ENCODE assay signal across 8 cellular contexts in genomic region chr1:183806086-183806485, GRCh38. TPM values are rescaled to one million over a fixed set of nuclear protein-coding genes. Genes with fewer than 3 reads are reported as not detected.
DNase-seq lines count a peak whose midpoint lies in the region; ATAC-seq, FAIRE-seq and TF ChIP-seq lines count a peak whose summit lies in the region.

No MANE protein-coding gene starts in this region.

- H3K79me2 ChIP-seq in GM12878 (ENCODE audit: control insufficient read depth, insufficient read depth, low read length), result peaks cover 63% of the 10 kb centered on the region

- H3K27ac ChIP-seq in GM12878 (ENCODE audit: control insufficient read depth, insufficient read depth) (peak overlapping the region; percentile 93), liver (ENCODE audit: low read depth in 1 of 2, low read length in 2 of 2) (peak overlapping the region; percentile 5 to 17), suprapubic skin (peak overlapping the region; percentile 52)

- no peak for ATAC-seq in GM12878
- ATAC-seq in GM19035 (IDR thresholded peaks at IDR 0.05; ENCODE audit: unreplicated experiment), result no peak

- intact Hi-C loops in GM12878 (cut with micrococcal nuclease; ENCODE audit: unreplicated experiment), result loop anchor here (2.0 to 5.0 kb wide), 5 partner anchors 74 to 151 kb away; no protein-coding TSS in a partner anchor

- 0% methylated on average over 3 of the region's 3 CpGs for WGBS in GM12878 (ENCODE audit: insufficient coverage, insufficient replicate concordance, low lambda C conversion rate, missing lambda C conversion rate)
- WGBS in liver, result 56% methylated on average over 3 of the region's 3 CpGs
- 0% methylated on average over 3 of the region's 3 CpGs for WGBS in suprapubic skin

- H3K4me1 ChIP-seq in GM12878 (ENCODE audit: control insufficient read depth, insufficient read depth, low read length), result peaks cover 18% of the 10 kb centered on the region; the same call in 1 of the 2 replicates
- peaks cover 2 to 13% (median 6%) of the 10 kb centered on the region in 4 donors for H3K4me1 ChIP-seq in liver (ENCODE audit: control insufficient read depth in 4 of 4, insufficient read depth in 4 of 4, low read length in 3 of 4)
- H3K4me1 ChIP-seq in suprapubic skin, result peaks cover 51% of the 10 kb centered on the region

- no peak for TF ChIP-seq CTCF in HFFc6 (IDR thresholded peaks at IDR 0.05)
- TF ChIP-seq CTCF in GM12878 (IDR thresholded peaks at IDR 0.05 in 2 of 3, conservative IDR thresholded peaks at IDR 0.05 in 1 of 3; ENCODE audit: control insufficient read depth in 2 of 3, extremely low read depth in 1 of 3, insufficient read depth in 1 of 3, low read depth in 3 of 3, low read length in 3 of 3), result no peak
- TF ChIP-seq CTCF in liver (IDR thresholded peaks at IDR 0.05; ENCODE audit: low read depth, low read length, missing input control), result no peak
- TF ChIP-seq CTCF in suprapubic skin (IDR thresholded peaks at IDR 0.05), result no peak

- H3K36me3 ChIP-seq in GM12878 (ENCODE audit: control insufficient read depth in 2 of 2, insufficient read depth in 2 of 2, low read length in 1 of 2) (no peaks in the 10 kb centered on the region), liver (ENCODE audit: control insufficient read depth in 4 of 4, insufficient read depth in 3 of 4, low read depth in 1 of 4, low read length in 3 of 4) (no peaks in the 10 kb centered on the region), suprapubic skin (no peaks in the 10 kb centered on the region)

- TF ChIP-seq RAD21 in GM12878 (IDR thresholded peaks at IDR 0.05; ENCODE audit: insufficient read depth, low read depth, low read length) (no peak), liver (IDR thresholded peaks at IDR 0.05) (no peak)

- H3K4me1 Mint-ChIP-seq in HFFc6 (ENCODE audit: low read depth), result peaks cover 59% of the 10 kb centered on the region

- H2AFZ ChIP-seq in GM12878 (ENCODE audit: control insufficient read depth, low read depth, low read length), result peak overlapping the region; percentile 20; the same call in 1 of the 2 replicates

- RAD21 ChIA-PET in GM12878 (lab: Charles Lee; ENCODE audit: unreplicated experiment), result interaction anchor here (0.9 to 3.7 kb wide), 8 partner anchors 36 to 152 kb away, joined by 3 to 25 read pairs (median 4); no protein-coding TSS in a partner anchor

- BruUV-seq in GM12878 (replicated peaks; lab: Mats Ljungman, UMichigan), result no TSS peak

- CTCF ChIA-PET in GM12878 (lab: Yijun Ruan, JAX), result interaction anchor here (1.0 to 3.6 kb wide), 7 partner anchors 9 to 151 kb away, joined by 3 to 19 read pairs (median 7); no protein-coding TSS in a partner anchor

- H3K27me3 Mint-ChIP-seq in HFFc6 (ENCODE audit: insufficient read depth), result peaks cover 2% of the 10 kb centered on the region; the same call in 1 of the 2 replicates

- no peak for DNase-seq in HFFc6
- DNase-seq in GM12878 (ENCODE audit: low read depth, low spot score), result no peak
- DNase-seq in suprapubic skin (ENCODE audit: low spot score in 2 of 2), result no peak
- no peak for DNase-seq in NCI-H748 (lab: John Stamatoyannopoulos, UW; ENCODE audit: unreplicated experiment)
- no peak for DNase-seq in NCI-H2196 treated with DMSO at 0.1 percent for 48 hours (lab: John Stamatoyannopoulos, UW; ENCODE audit: unreplicated experiment)
- DNase-seq in UCSD-AML1 (lab: John Stamatoyannopoulos, UW; ENCODE audit: unreplicated experiment), result no peak

- no peak for FAIRE-seq in GM12878 (lab: Jason Lieb, UNC)

- SMC1A ChIA-PET in GM12878 (lab: Charles Lee; ENCODE audit: uncharacterized antibody, unreplicated experiment), result interaction anchor here (0.6 to 6.4 kb wide), 24 partner anchors 8 to 174 kb away, joined by 3 to 42 read pairs (median 4); partner anchors contain the start of gene APOBEC4

- TF ChIP-seq EP300 in GM12878 (IDR thresholded peaks at IDR 0.05; ENCODE audit: borderline replicate concordance in 1 of 2, control insufficient read depth in 1 of 2, low read depth in 2 of 2, low read length in 2 of 2) (no peak), suprapubic skin (IDR thresholded peaks at IDR 0.05) (no peak)

- peaks cover 23% of the 10 kb centered on the region for H3K9me3 Mint-ChIP-seq in HFFc6

- H3K36me3 Mint-ChIP-seq in HFFc6 (ENCODE audit: low read depth), result peaks cover 37% of the 10 kb centered on the region

- POLR2A ChIA-PET in GM12878 (lab: Charles Lee), result interaction anchor here (0.5 to 1.3 kb wide), 4 partner anchors 10 to 172 kb away, joined by 4 to 7 read pairs (median 4); no protein-coding TSS in a partner anchor

- in situ Hi-C loops in GM12878 (cut with MboI), result no loop called here

- peak overlapping the region; percentile 74 for H3K4me2 ChIP-seq in GM12878 (ENCODE audit: control insufficient read depth, insufficient read depth)

- TF ChIP-seq POLR2A in GM12878 (IDR thresholded peaks at IDR 0.05; ENCODE audit: low read depth, low read length) (no peak), suprapubic skin (IDR thresholded peaks at IDR 0.05) (no peak)

- H3K27me3 ChIP-seq in GM12878 (replicated peaks in 1 of 2; ENCODE audit: control insufficient read depth in 2 of 2, insufficient read depth in 2 of 2, low read length in 1 of 2) (no peaks in the 10 kb centered on the region), liver (ENCODE audit: control insufficient read depth in 4 of 4, insufficient read depth in 4 of 4, low read length in 3 of 4) (no peaks in the 10 kb centered on the region), suprapubic skin (no peaks in the 10 kb centered on the region)

- H3K4me3 Mint-ChIP-seq in HFFc6, result peak overlapping the region; percentile 95

- peak overlapping the region; percentile 26; the same call in 1 of the 2 replicates for H3K27ac Mint-ChIP-seq in HFFc6

- H3K9ac ChIP-seq in GM12878 (ENCODE audit: control insufficient read depth, insufficient read depth, low read length) (peak overlapping the region; percentile 97), liver (ENCODE audit: low read depth in 1 of 2, low read length in 2 of 2) (peak overlapping the region in 1 of 2 donors; percentile 67)

- H3K9me3 ChIP-seq in GM12878 (replicated peaks; ENCODE audit: control insufficient read depth, insufficient read depth, low read length), result peaks cover 8% of the 10 kb centered on the region
- H3K9me3 ChIP-seq in liver (ENCODE audit: control insufficient read depth in 4 of 4, low read length in 3 of 4), result peaks cover 0 to 5% (median under 1%) of the 10 kb centered on the region in 4 donors
- no peaks in the 10 kb centered on the region for H3K9me3 ChIP-seq in suprapubic skin

- H4K20me1 ChIP-seq in GM12878 (ENCODE audit: control insufficient read depth, insufficient read depth), result no peaks in the 10 kb centered on the region

- H3K4me3 ChIP-seq in GM12878, result peak overlapping the region; percentile 90
- peak overlapping the region in 2 of 3 donors; percentile 5 to 24 for H3K4me3 ChIP-seq in liver (ENCODE audit: low read depth in 1 of 3, low read length in 3 of 3)
- peak overlapping the region; percentile 63 for H3K4me3 ChIP-seq in suprapubic skin

TF ChIP-seq in GM12878, 131 proteins besides CTCF, POLR2A, EP300 and RAD21:
- TF ChIP-seq RUNX3 (IDR thresholded peaks at IDR 0.05; ENCODE audit: low read length) (peak; percentile 30; the same call in 1 of the 2 replicates), POU2F2 (IDR thresholded peaks at IDR 0.05; ENCODE audit: borderline replicate concordance, low read depth, low read length) (no peak)

TF ChIP-seq in liver, 16 proteins besides CTCF, POLR2A, EP300 and RAD21 (continues in another document):
- TF ChIP-seq GABPA (IDR thresholded peaks at IDR 0.05 in 1 of 2, conservative IDR thresholded peaks at IDR 0.05 in 1 of 2) (no peak), NR2F2 (IDR thresholded peaks at IDR 0.05) (no peak), FOXA2 (IDR thresholded peaks at IDR 0.05) (no peak)

RNA-seq across cellular contexts. Expression of gene RGL1, which starts 1.2 kb away (rescaled TPM):
- total RNA-seq in HFFc6 (2021; fragmentation: NEBNext Ultra II Directional; extraction: Animal tissue kit (Norgen Biotek cat#: 25700)), result 10 to 100 TPM; 12.0 to 16.8 (median 14.7) TPM
- 21.2 and 22.8 TPM in 2 replicates for total RNA-seq in GM12878 (2013; cell fraction: nucleolus; rRNA removed)
- total RNA-seq in GM12878 (2014; rRNA removed) (19.0 and 20.1 TPM in 2 replicates), GM12878 (2014; rRNA removed; fragmentation: Illumina TruSeq; extraction: Trizol) (19.9 and 20.7 TPM in 2 replicates), GM12878 (2021) (18.6 and 20.6 TPM in 2 replicates), liver (10 to 100 TPM; 12.3 to 15.3 TPM), suprapubic skin (10 to 100 TPM; 10.6 to 13.8 (median 11.3) TPM)
- polyA plus RNA-seq in GM12878 (2011; ENCODE audit: low read depth), result 7.7 TPM
- polyA plus RNA-seq in GM12878 (2011; rRNA removed) (15.6 and 15.7 TPM in 2 replicates), GM12878 (2014; fragmentation: Illumina TruSeq; extraction: Trizol) (25.0 and 28.4 TPM in 2 replicates), GM12878 (2014; fragmentation: Nextera tagmentation; extraction: Ambion mirVana) (1 to 10 TPM; 8.1 to 9.4 TPM), GM12878 (2014; rRNA removed) (15.8 and 17.9 TPM in 2 replicates), GM12878 (2016; fragmentation: Nextera tagmentation; extraction: Ambion mirVana) (10 to 100 TPM; 19.0 to 20.9 TPM), liver (1 to 10 TPM; 3.9 to 5.6 TPM)
- 10.2 and 10.8 TPM in 2 replicates for polyA plus RNA-seq in GM12878 (2011; cell fraction: cytosol; rRNA removed)
- 20.3 and 21.1 TPM in 2 replicates for polyA plus RNA-seq in GM12878 (2011; cell fraction: nucleus; rRNA removed)
- polyA plus RNA-seq in GM12878 (2012), result 8.2 and 10.7 TPM in 2 replicates
- polyA minus RNA-seq in GM12878 (2011; rRNA and poly(A)+ RNA removed), result 17.5 and 18.9 TPM in 2 replicates
- polyA minus RNA-seq in GM12878 (2011; cell fraction: cytosol; rRNA and poly(A)+ RNA removed), result 3.3 and 5.4 TPM in 2 replicates
- polyA minus RNA-seq in GM12878 (2011; cell fraction: nucleus; rRNA and poly(A)+ RNA removed), result 16.0 and 26.8 TPM in 2 replicates

Comparison
In these comparisons a context has a peak if more than half of its experiments do, and no peak if none do; other contexts are left out.
1. H3K27ac ChIP-seq: peak in every context shown above with its lines; median percentile 93 in GM12878; 52 in suprapubic skin; 11 in liver.
2. H3K4me3 ChIP-seq: peak in every context shown above with its lines; median percentile 90 in GM12878; 63 in suprapubic skin; 14 in liver.